8 cellular contexts compared by ENCODE assay signal in the genomic region with DNA sequence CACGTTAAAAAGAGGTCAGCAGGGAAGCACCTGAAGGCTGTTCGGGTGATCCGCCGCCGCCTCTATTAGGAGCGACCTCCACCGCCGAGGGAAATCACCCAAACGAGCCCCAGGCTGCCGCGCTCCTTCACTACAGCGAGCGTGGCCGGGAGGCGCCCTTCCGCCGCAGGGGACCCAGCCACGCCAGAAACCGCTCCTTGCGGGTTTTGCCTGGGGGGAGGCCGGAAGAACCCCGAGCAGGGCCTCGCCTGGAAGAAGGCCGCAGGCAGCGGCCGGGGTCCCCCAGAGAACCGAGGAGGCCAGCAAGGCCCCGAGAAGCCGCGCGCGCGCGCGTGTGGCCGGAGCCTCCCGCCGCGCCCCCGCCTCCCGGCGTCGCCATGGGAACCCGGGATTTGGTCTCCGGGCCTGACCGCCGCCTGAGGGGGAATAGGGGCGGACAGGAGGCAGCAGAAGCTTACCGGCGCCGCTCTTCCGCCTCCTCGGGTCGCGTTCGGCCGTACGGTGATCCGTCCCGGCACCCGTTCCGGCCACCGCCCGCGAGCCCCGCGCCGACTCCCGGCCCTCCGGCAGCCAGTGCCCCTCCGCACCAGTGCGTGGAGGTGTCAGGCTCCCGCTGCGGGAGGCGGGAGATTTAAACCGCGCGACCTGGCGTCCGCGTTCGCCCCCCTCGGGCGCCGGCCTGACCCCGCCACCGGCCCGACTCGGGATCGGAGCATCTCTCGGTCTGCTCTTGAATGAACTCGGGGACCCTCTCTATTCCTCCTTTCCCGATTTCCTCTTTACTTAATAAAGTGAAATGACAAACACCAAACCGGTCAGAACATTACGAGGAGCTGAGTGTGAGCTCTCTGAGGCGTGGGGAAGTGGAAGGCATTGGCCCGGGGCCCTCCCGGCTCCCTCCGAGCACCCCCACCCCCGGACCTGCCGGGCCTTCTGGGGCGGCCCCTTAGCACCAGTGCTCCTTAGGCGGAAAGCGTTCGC. TPM values are rescaled to one million over a fixed set of nuclear protein-coding genes. Genes with fewer than 3 reads are reported as not detected.
DNase-seq lines count a peak whose midpoint lies in the region; ATAC-seq and TF ChIP-seq lines count a peak whose summit lies in the region.

A gene (minus strand): TSS at position 606 of the 981 bp plus-strand sequence. CDS start 42,757 bp downstream, outside the sequence.

- H4K20me1 ChIP-seq in OCI-LY7 (ENCODE audit: insufficient read depth, low read length) = no peaks in the 10 kb centered on the region

- BruUV-seq in OCI-LY7 (replicated peaks; lab: Mats Ljungman, UMichigan) = no TSS peak

- no peaks in the 10 kb centered on the region for H3K9me2 ChIP-seq in OCI-LY7 (ENCODE audit: insufficient read depth, low read length)

- H3K27ac ChIP-seq in OCI-LY7 (ENCODE audit: low read depth, low read length, poor library complexity, severe bottlenecking) = peak within 1 kb of the TSS; percentile 39
- H3K27ac ChIP-seq in esophagus (ENCODE audit: low read depth in 2 of 2, low read length in 1 of 2) = peak within 1 kb of the TSS; percentile 36 to 50
- H3K27ac ChIP-seq in muscle layer of duodenum (ENCODE audit: low read length) = no peak within 1 kb of the TSS

- CTCF ChIA-PET in OCI-LY7 (lab: Charles Lee; ENCODE audit: unreplicated experiment) = interaction anchor here (0.6 to 1.1 kb wide), 2 partner anchors 283 to 966 kb away, joined by 3 read pairs; no protein-coding TSS in a partner anchor

- in situ Hi-C loops in Caki2 (cut with HindIII; ENCODE audit: low pct_unique_long_range_greater_than_20kb, low sequenced_read_pairs) = no loop called here

- ATAC-seq in GM19467 (IDR thresholded peaks at IDR 0.05; ENCODE audit: unreplicated experiment) = peak; percentile 58
- ATAC-seq in stimulated activated naive B cell treated with anti-CD40 and anti-IgM and Interleukin-4, amounts not matched to agents 10 μg/mL and 1 μg/mL and 100 μg/mL, for 72 hours (replicated peaks) = peak; percentile 79

- no peaks in the 10 kb centered on the region for H3K27me3 Mint-ChIP-seq in activated T-cell treated with anti-CD3 and anti-CD28 coated beads, Interleukin-2, amount 50 U/mL, for 24 hours
- H3K27me3 Mint-ChIP-seq in stimulated activated naive B cell treated with anti-CD40 and anti-IgM and Interleukin-4, amounts not matched to agents 10 μg/mL and 1 μg/mL and 100 μg/mL, for 72 hours = no peaks in the 10 kb centered on the region

- H3K79me2 ChIP-seq in OCI-LY7 (ENCODE audit: insufficient read depth, low read depth, low read length) = no peaks in the 10 kb centered on the region

- no peaks in the 10 kb centered on the region for H3K9me3 Mint-ChIP-seq in activated T-cell treated with anti-CD3 and anti-CD28 coated beads, Interleukin-2, amount 50 U/mL, for 24 hours
- no peaks in the 10 kb centered on the region for H3K9me3 Mint-ChIP-seq in stimulated activated naive B cell treated with anti-CD40 and anti-IgM and Interleukin-4, amounts not matched to agents 10 μg/mL and 1 μg/mL and 100 μg/mL, for 72 hours

- H3K4me3 Mint-ChIP-seq in activated T-cell treated with anti-CD3 and anti-CD28 coated beads, Interleukin-2, amount 50 U/mL, for 24 hours = peak within 1 kb of the TSS; percentile 90
- H3K4me3 Mint-ChIP-seq in stimulated activated naive B cell treated with anti-CD40 and anti-IgM and Interleukin-4, amounts not matched to agents 10 μg/mL and 1 μg/mL and 100 μg/mL, for 72 hours = peak within 1 kb of the TSS; percentile 93 to 94

- H3K4me1 ChIP-seq in OCI-LY7 (ENCODE audit: insufficient read depth, low read length, poor library complexity, severe bottlenecking) (peaks cover 11% of the 10 kb centered on the region), esophagus (ENCODE audit: control insufficient read depth in 2 of 2, insufficient read depth in 2 of 2, low read length in 1 of 2) (no peaks in the 10 kb centered on the region), muscle layer of duodenum (ENCODE audit: control insufficient read depth in 1 of 2, insufficient read depth in 2 of 2, low read length in 2 of 2) (peaks cover 0 to 5% of the 10 kb centered on the region in 2 donors)

- peak within 1 kb of the TSS; percentile 80 for H3K4me3 ChIP-seq in OCI-LY7 (ENCODE audit: low read depth, low read length, poor library complexity, severe bottlenecking)
- peak within 1 kb of the TSS; percentile 76 to 81 for H3K4me3 ChIP-seq in esophagus (ENCODE audit: low read depth in 1 of 2, low read length in 2 of 2)
- H3K4me3 ChIP-seq in muscle layer of duodenum (ENCODE audit: low read depth in 1 of 2, low read length in 2 of 2) = peak within 1 kb of the TSS; percentile 89 to 96

- H3K36me3 Mint-ChIP-seq in activated T-cell treated with anti-CD3 and anti-CD28 coated beads, Interleukin-2, amount 50 U/mL, for 24 hours (ENCODE audit: low read depth) = peaks cover 5% of the 10 kb centered on the region
- no peaks in the 10 kb centered on the region for H3K36me3 Mint-ChIP-seq in stimulated activated naive B cell treated with anti-CD40 and anti-IgM and Interleukin-4, amounts not matched to agents 10 μg/mL and 1 μg/mL and 100 μg/mL, for 72 hours

- WGBS in esophagus, 2 donors = 0% methylated on average over 85 to 105 of the region's 105 CpGs

- peak; percentile 69 for DNase-seq in Caki2 (ENCODE audit: low read depth)
- peak; percentile 2 for DNase-seq in HS-27A (ENCODE audit: low read depth)
- DNase-seq in OCI-LY7 (ENCODE audit: low spot score) = peak; percentile 73
- DNase-seq in activated T-cell treated with anti-CD3 and anti-CD28 coated beads, Interleukin-2, amount 50 U/mL, for 24 hours = peak; percentile 78
- DNase-seq in stimulated activated naive B cell treated with anti-CD40 and anti-IgM and Interleukin-4, amounts not matched to agents 10 μg/mL and 1 μg/mL and 100 μg/mL, for 72 hours = peak; percentile 46

- H3K27me3 ChIP-seq in esophagus (ENCODE audit: control insufficient read depth in 1 of 2, insufficient read depth in 2 of 2, low read length in 2 of 2) = no peaks in the 10 kb centered on the region
- H3K27me3 ChIP-seq in muscle layer of duodenum (ENCODE audit: low read depth, low read length) = no peaks in the 10 kb centered on the region

- peak within 1 kb of the TSS; percentile 98 for H2AFZ ChIP-seq in OCI-LY7 (ENCODE audit: low read length)

- intact Hi-C loops in OCI-LY7 (cut with micrococcal nuclease; ENCODE audit: unreplicated experiment) = loop anchor here (1.0 to 5.0 kb wide), 3 partner anchors 40 to 299 kb away; a partner anchor contains a TSS

- H3K27ac Mint-ChIP-seq in activated T-cell treated with anti-CD3 and anti-CD28 coated beads, Interleukin-2, amount 50 U/mL, for 24 hours = peak within 1 kb of the TSS; percentile 89
- H3K27ac Mint-ChIP-seq in stimulated activated naive B cell treated with anti-CD40 and anti-IgM and Interleukin-4, amounts not matched to agents 10 μg/mL and 1 μg/mL and 100 μg/mL, for 72 hours = peak within 1 kb of the TSS; percentile 91

- no peaks in the 10 kb centered on the region for H3K36me3 ChIP-seq in OCI-LY7 (ENCODE audit: insufficient read depth, low read length)
- no peaks in the 10 kb centered on the region for H3K36me3 ChIP-seq in esophagus (ENCODE audit: control insufficient read depth in 2 of 2, insufficient read depth in 2 of 2, low read length in 1 of 2)
- H3K36me3 ChIP-seq in muscle layer of duodenum (ENCODE audit: control insufficient read depth in 1 of 2, insufficient read depth in 2 of 2, low read length in 2 of 2) = no peaks in the 10 kb centered on the region

- H3K9me3 ChIP-seq in OCI-LY7 (ENCODE audit: low read length) (no peaks in the 10 kb centered on the region), esophagus (ENCODE audit: control insufficient read depth in 2 of 2, insufficient read depth in 1 of 2, low read depth in 1 of 2, low read length in 1 of 2) (no peaks in the 10 kb centered on the region), muscle layer of duodenum (ENCODE audit: control insufficient read depth in 1 of 2, low read length in 2 of 2) (no peaks in the 10 kb centered on the region)

- H3K4me2 ChIP-seq in OCI-LY7 (ENCODE audit: low read length) = peak within 1 kb of the TSS; percentile 96

- no peak for TF ChIP-seq CTCF in OCI-LY7 (conservative IDR thresholded peaks at IDR 0.05; ENCODE audit: low read length)

- peaks cover 11% of the 10 kb centered on the region for H3K4me1 Mint-ChIP-seq in activated T-cell treated with anti-CD3 and anti-CD28 coated beads, Interleukin-2, amount 50 U/mL, for 24 hours (ENCODE audit: low read depth)
- H3K4me1 Mint-ChIP-seq in stimulated activated naive B cell treated with anti-CD40 and anti-IgM and Interleukin-4, amounts not matched to agents 10 μg/mL and 1 μg/mL and 100 μg/mL, for 72 hours = peaks cover 6 to 11% of the 10 kb centered on the region in 2 donors

- POLR2A ChIA-PET in OCI-LY7 (lab: Charles Lee) = interaction anchor here (0.6 to 2.6 kb wide), 3 partner anchors 23 to 278 kb away, joined by 3 to 11 read pairs (median 3); a partner anchor contains a TSS

RNA-seq across cellular contexts. Expression of the gene that starts here (rescaled TPM):
- total RNA-seq in Caki2 (2014; rRNA removed; shearing (Covaris generic); ENCODE audit: low replicate concordance) = 3.4 and 11.0 TPM in 2 replicates
- total RNA-seq in OCI-LY7 (2014; rRNA removed; shearing (Covaris generic)) = 3.8 and 5.2 TPM in 2 replicates
- total RNA-seq in OCI-LY7 (2022) = 11.1 and 12.0 TPM in 2 replicates
- 1 to 10 TPM; 1.1 to 1.2 TPM for polyA plus RNA-seq in esophagus

Comparison
In these comparisons a context has a peak if more than half of its experiments do, and no peak if none do; other contexts are left out.
1. DNase-seq: peak in every context shown above with its lines; median percentile 78 in activated T-cell treated with anti-CD3 and anti-CD28 coated beads, Interleukin-2, amount 50 U/mL, for 24 hours; 73 in OCI-LY7; 69 in Caki2; 46 in stimulated activated naive B cell treated with anti-CD40 and anti-IgM and Interleukin-4, amounts not matched to agents 10 μg/mL and 1 μg/mL and 100 μg/mL, for 72 hours; 2 in HS-27A.